ENCODE assay signal across 9 cellular contexts in genomic region chr7:92698237-92698841, GRCh38.
A peak's percentile ranks its signal among the peaks of the same experiment; 100 is the strongest.
DNase-seq lines count a peak whose midpoint lies in the region; ATAC-seq and TF ChIP-seq lines count a peak whose summit lies in the region.
"Had no signal": no experiment of that assay in that cellular context is flagged by ENCODE, and none has a peak within 500 bp of the region (broad histone marks: within the 10 kb centered on the region; RNA-seq: fewer than 3 reads in every experiment).

No MANE protein-coding gene starts in this region.

- no peak for ATAC-seq in HG02840 (IDR thresholded peaks at IDR 0.05; ENCODE audit: low FRiP score, unreplicated experiment)
- ATAC-seq: naive thymus-derived CD4-positive, alpha-beta T cell had no signal

- H3K27me3 ChIP-seq in stomach smooth muscle (ENCODE audit: control insufficient read depth in 1 of 2, insufficient read depth in 2 of 2, low read length in 2 of 2) = no peaks in the 10 kb centered on the region

- H3K4me3 ChIP-seq in HFF-Myc (replicated peaks; ENCODE audit: low read depth, low read length) (peak overlapping the region; percentile 15; the same call in 1 of the 2 replicates), stomach smooth muscle (ENCODE audit: low read length in 2 of 2) (peak overlapping the region; percentile 21 to 54)

- H3K9ac ChIP-seq in stomach smooth muscle (ENCODE audit: low read length in 2 of 2) = peak overlapping the region; percentile 21 to 29

- peak overlapping the region; percentile 63 for H3K27ac Mint-ChIP-seq in MCF 10A (ENCODE audit: low read depth, unreplicated experiment)

- POLR2A ChIA-PET in MCF 10A (lab: Yijun Ruan, JAX) = interaction anchor here (0.5 to 6.9 kb wide), 10 partner anchors 11 to 141 kb away, joined by 3 to 89 read pairs (median 5); partner anchors contain the start of gene CDK6

- peak; percentile 92 for DNase-seq in HFF-Myc (ENCODE audit: extremely low read depth, low read depth)
- DNase-seq in MCF 10A (ENCODE audit: unreplicated experiment) = peak; percentile 65
- peak; percentile 96 for DNase-seq in kidney glomerular epithelial cell (lab: John Stamatoyannopoulos, UW)
- no peak for DNase-seq in stimulated activated CD4-positive, alpha-beta T cell treated with anti-CD3 and anti-CD28 coated beads, Interleukin-4, amount 100 ng/mL, for 4 hours
- DNase-seq in HUDEP-2 (lab: John Stamatoyannopoulos, UW; ENCODE audit: unreplicated experiment in 76 of 76) = no peak
- DNase-seq in T-helper 2 cell = no peak
- DNase-seq: naive thymus-derived CD4-positive, alpha-beta T cell had no signal

- no peaks in the 10 kb centered on the region for H3K36me3 ChIP-seq in stomach smooth muscle (ENCODE audit: control insufficient read depth in 2 of 2, insufficient read depth in 2 of 2, low read length in 2 of 2)

- no peaks in the 10 kb centered on the region for H3K27me3 Mint-ChIP-seq in MCF 10A (ENCODE audit: insufficient read depth, unreplicated experiment)
- H3K27me3 Mint-ChIP-seq: naive thymus-derived CD4-positive, alpha-beta T cell had no signal

- TF ChIP-seq CTCF in HFF-Myc (IDR thresholded peaks at IDR 0.05; ENCODE audit: low read depth, low read length, missing control alignments) (no peak), MCF 10A (IDR thresholded peaks at IDR 0.05; ENCODE audit: unreplicated experiment) (no peak)

- H3K4me1 Mint-ChIP-seq in MCF 10A (ENCODE audit: insufficient read depth, unreplicated experiment) = peaks cover 54% of the 10 kb centered on the region

- no peaks in the 10 kb centered on the region for H3K9me3 Mint-ChIP-seq in MCF 10A (ENCODE audit: unreplicated experiment)

- CTCF ChIA-PET in MCF 10A (lab: Yijun Ruan, JAX) = interaction anchor here (0.6 to 5.8 kb wide), 7 partner anchors 15 to 258 kb away, joined by 3 to 49 read pairs (median 4); no protein-coding TSS in a partner anchor

- no peaks in the 10 kb centered on the region for H3K36me3 Mint-ChIP-seq in MCF 10A (ENCODE audit: insufficient read depth, unreplicated experiment)

- H3K9me3 ChIP-seq in stomach smooth muscle (ENCODE audit: control insufficient read depth in 2 of 2, low read length in 2 of 2) = no peaks in the 10 kb centered on the region

- H3K4me3 Mint-ChIP-seq in MCF 10A (ENCODE audit: unreplicated experiment) = no peak overlapping the region
- H3K4me3 Mint-ChIP-seq: naive thymus-derived CD4-positive, alpha-beta T cell had no signal

- peak overlapping the region; percentile 41 for H3K27ac ChIP-seq in stomach smooth muscle (ENCODE audit: low read length)

- peaks cover 11% of the 10 kb centered on the region for H3K4me1 ChIP-seq in stomach smooth muscle (ENCODE audit: control insufficient read depth, insufficient read depth, low read length)

- intact Hi-C loops in MCF 10A (cut with micrococcal nuclease) = no loop called here

- no TSS peak for BruUV-seq in MCF 10A (replicated peaks; lab: Mats Ljungman, UMichigan)

Comparison
In these comparisons a context has a peak if more than half of its experiments do, and no peak if none do; other contexts are left out.
1. DNase-seq: peak in HFF-Myc (single experiment), MCF 10A (single experiment) and kidney glomerular epithelial cell (single experiment); none in stimulated activated CD4-positive, alpha-beta T cell treated with anti-CD3 and anti-CD28 coated beads, Interleukin-4, amount 100 ng/mL, for 4 hours (0 of 2), HUDEP-2 (0 of 76) and T-helper 2 cell (0 of 5).